In the genomic region with DNA sequence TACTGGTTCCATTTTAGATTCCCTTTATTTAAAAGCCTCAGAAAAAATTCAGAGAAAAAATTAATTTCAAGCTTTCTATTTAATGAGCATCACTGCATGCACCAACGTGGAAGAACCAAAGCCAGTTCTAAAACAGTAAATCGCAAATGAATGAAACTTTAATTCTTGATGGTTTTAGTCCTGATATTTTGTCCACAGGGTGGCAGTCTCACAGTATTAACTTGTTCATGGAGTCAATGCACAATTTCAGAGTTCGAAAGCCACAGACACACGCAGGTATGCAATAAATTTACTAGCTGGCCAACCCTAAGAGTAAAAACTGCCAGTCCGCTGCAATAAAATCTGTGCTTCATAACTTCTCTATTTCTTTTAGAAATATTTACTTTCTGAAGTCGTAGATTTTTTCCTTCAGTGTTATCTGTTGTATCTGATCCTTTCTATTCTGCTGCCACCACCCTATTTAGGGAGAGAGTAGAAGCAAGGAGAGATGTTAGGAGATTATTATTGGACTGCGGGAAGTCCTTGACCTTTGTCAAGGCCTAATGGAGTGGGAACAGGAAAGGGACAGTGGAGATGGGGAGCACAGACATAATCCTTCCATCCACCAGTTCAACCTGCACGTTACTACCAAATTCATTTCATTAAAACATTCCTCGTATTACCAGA, we compare ENCODE assay signal across 1 cellular context.
TF ChIP-seq lines count a peak whose summit lies in the region.

No MANE protein-coding gene starts in this region.

TF ChIP-seq in K562, 482 proteins besides CTCF, POLR2A, EP300 and RAD21:
- TF ChIP-seq, protein P1, sequence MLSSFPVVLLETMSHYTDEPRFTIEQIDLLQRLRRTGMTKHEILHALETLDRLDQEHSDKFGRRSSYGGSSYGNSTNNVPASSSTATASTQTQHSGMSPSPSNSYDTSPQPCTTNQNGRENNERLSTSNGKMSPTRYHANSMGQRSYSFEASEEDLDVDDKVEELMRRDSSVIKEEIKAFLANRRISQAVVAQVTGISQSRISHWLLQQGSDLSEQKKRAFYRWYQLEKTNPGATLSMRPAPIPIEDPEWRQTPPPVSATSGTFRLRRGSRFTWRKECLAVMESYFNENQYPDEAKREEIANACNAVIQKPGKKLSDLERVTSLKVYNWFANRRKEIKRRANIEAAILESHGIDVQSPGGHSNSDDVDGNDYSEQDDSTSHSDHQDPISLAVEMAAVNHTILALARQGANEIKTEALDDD (IDR thresholded peaks at IDR 0.05), result 0 out of 2 replicates have a peak, but pooled peaks have one; percentile 5
- TF ChIP-seq SRF (CRISPR knock-in tag; IDR thresholded peaks at IDR 0.05) (no peak), TOE1 (IDR thresholded peaks at IDR 0.05; ENCODE audit: borderline replicate concordance) (no peak), TOE1 (CRISPR knock-in tag; IDR thresholded peaks at IDR 0.05; ENCODE audit: borderline replicate concordance, low read depth) (no peak), NR2C2 (CRISPR knock-in tag; IDR thresholded peaks at IDR 0.05) (no peak), NR2C2 (tag; IDR thresholded peaks at IDR 0.05) (no peak), MTA2 (IDR thresholded peaks at IDR 0.05; ENCODE audit: low read depth) (no peak), POLR2AphosphoS5 (IDR thresholded peaks at IDR 0.05; ENCODE audit: control insufficient read depth, insufficient read depth, low read depth, low read length) (no peak), ZNF311 (CRISPR knock-in tag; IDR thresholded peaks at IDR 0.05) (no peak), ZNF143 (CRISPR knock-in tag; IDR thresholded peaks at IDR 0.05) (no peak)
- TF ChIP-seq, protein P2, sequence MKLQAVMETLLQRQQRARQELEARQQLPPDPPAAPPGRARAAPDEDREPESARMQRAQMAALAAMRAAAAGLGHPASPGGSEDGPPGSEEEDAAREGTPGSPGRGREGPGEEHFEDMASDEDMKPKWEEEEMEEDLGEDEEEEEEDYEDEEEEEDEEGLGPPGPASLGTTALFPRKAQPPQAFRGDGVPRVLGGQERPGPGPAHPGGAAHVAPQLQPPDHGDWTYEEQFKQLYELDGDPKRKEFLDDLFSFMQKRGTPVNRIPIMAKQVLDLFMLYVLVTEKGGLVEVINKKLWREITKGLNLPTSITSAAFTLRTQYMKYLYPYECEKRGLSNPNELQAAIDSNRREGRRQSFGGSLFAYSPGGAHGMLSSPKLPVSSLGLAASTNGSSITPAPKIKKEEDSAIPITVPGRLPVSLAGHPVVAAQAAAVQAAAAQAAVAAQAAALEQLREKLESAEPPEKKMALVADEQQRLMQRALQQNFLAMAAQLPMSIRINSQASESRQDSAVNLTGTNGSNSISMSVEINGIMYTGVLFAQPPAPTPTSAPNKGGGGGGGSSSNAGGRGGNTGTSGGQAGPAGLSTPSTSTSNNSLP (IDR thresholded peaks at IDR 0.05; ENCODE audit: borderline replicate concordance, low read depth, low read length), result peak; percentile 68; the same call in 1 of the 2 replicates
